Comparison of ENCODE assay signal across 30 cellular contexts in the genomic region with DNA sequence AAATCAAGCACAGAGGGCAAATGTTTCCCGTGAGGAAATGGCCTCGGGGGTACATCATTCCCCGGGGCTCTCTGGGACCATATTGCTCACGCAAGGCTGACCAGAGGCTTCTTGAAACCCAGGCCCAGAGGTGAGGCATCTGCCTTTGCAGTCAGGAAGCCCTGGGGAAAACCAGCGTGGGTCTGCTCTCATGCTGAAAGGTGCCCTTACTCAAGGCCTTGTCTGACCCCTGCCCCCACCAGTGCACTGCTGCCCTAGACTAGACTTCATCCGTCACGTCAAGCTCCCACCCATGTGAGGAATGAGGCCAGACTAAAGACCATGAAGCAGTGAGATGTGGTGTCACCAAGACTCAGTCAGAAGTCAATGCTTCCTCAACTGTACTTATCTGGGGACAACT.
"Had no signal": no experiment of that assay in that cellular context is flagged by ENCODE, and none has a peak within 500 bp of the region (broad histone marks: within the 10 kb centered on the region; RNA-seq: fewer than 3 reads in every experiment).

No MANE protein-coding gene starts in this region.

- H3K4me1 ChIP-seq: vagina had no signal

- DNase-seq: activated CD4-positive, alpha-beta memory T cell treated with anti-CD3 and anti-CD28 coated beads for 36 hours; activated CD4-positive, alpha-beta T cell treated with anti-CD3 and anti-CD28 coated beads for 48 hours; activated CD8-positive, alpha-beta memory T cell treated with anti-CD3 and anti-CD28 coated beads, Interleukin-2, amount 50 U/mL, for 4 hours; activated gamma-delta T cell treated with Interleukin-2 at 50 U/mL for 16 hours; activated naive CD4-positive, alpha-beta T cell treated with anti-CD3 and anti-CD28 coated beads, Interleukin-2, amount 50 U/mL, for 16 hours; activated T-cell treated with anti-CD3 and anti-CD28 coated beads, Interleukin-2, amount 50 U/mL, for 1 hour; amniotic stem cell; brain microvascular endothelial cell; glutamatergic neuron; kidney; left colon; mammary epithelial cell; midbrain; naive thymus-derived CD8-positive, alpha-beta T cell; nucleus accumbens; right cardiac atrium; stimulated activated CD4-positive, alpha-beta T cell treated with anti-CD3 and anti-CD28 coated beads, Interleukin-15, amount 100 ng/mL, for 24 hours; SW 1271; T-helper 9 cell had no signal

- H3K4me1 Mint-ChIP-seq: neural crest cell had no signal

- ATAC-seq: activated CD4-positive, CD25-positive, alpha-beta regulatory T cell treated with anti-CD3 and anti-CD28 coated beads, Interleukin-2, amount 50 U/mL, for 24 hours; left colon; naive thymus-derived CD8-positive, alpha-beta T cell; right cardiac atrium had no signal

- H3K36me3 Mint-ChIP-seq: activated CD4-positive, alpha-beta memory T cell treated with anti-CD3 and anti-CD28 coated beads for 36 hours; naive thymus-derived CD8-positive, alpha-beta T cell; type B pancreatic cell had no signal

- H3K27me3 Mint-ChIP-seq: activated CD4-positive, alpha-beta memory T cell treated with anti-CD3 and anti-CD28 coated beads for 36 hours; stimulated activated naive CD8-positive, alpha-beta T cell treated with anti-CD3 and anti-CD28 coated beads, Interleukin-15, Interleukin-2, amounts not matched to agents 100 ng/mL and 50 ng/mL, for 24 hours had no signal

- H3K27me3 ChIP-seq: hepatocyte, vagina had no signal

- H3K27ac ChIP-seq: brain microvascular endothelial cell, epithelial cell of prostate, hepatocyte, thoracic aorta, vagina, VCaP had no signal

- H3K27ac Mint-ChIP-seq: activated CD4-positive, alpha-beta memory T cell treated with anti-CD3 and anti-CD28 coated beads for 36 hours; activated T-helper 1 cell treated with anti-CD3 and anti-CD28 coated beads, Interleukin-12 subunit alpha, Interleukin-12 subunit beta, Interleukin-2, Interleukin-4 antibody, amounts not matched to agents 30 ng/mL and 10 ng/mL and 1 ng/mL, durations not matched to agents 14 hours and 24 hours and 36 hours; T-helper 1 cell treated with Interleukin-12 subunit alpha and Interleukin-12 subunit beta and Interleukin-4 antibody, amounts not matched to agents 30 μg/mL and 1 μg/mL, for 36 hours; type B pancreatic cell had no signal

- H3K9me3 ChIP-seq: thoracic aorta, vagina had no signal

- H3K9me3 Mint-ChIP-seq: activated CD4-positive, alpha-beta memory T cell treated with anti-CD3 and anti-CD28 coated beads for 36 hours; activated T-helper 1 cell treated with anti-CD3 and anti-CD28 coated beads, Interleukin-12 subunit alpha, Interleukin-12 subunit beta, Interleukin-2, Interleukin-4 antibody, amounts not matched to agents 30 ng/mL and 10 ng/mL and 1 ng/mL, durations not matched to agents 14 hours and 24 hours and 36 hours; naive thymus-derived CD8-positive, alpha-beta T cell; neural crest cell; stimulated activated naive CD8-positive, alpha-beta T cell treated with anti-CD3 and anti-CD28 coated beads, Interleukin-15, Interleukin-2, amounts not matched to agents 100 ng/mL and 50 ng/mL, for 24 hours; T-helper 1 cell treated with Interleukin-12 subunit alpha and Interleukin-12 subunit beta and Interleukin-4 antibody, amounts not matched to agents 30 μg/mL and 1 μg/mL, for 36 hours; type B pancreatic cell had no signal

- H3K36me3 ChIP-seq: brain microvascular endothelial cell, thoracic aorta, vagina had no signal

- H3K4me3 ChIP-seq: hepatocyte, thoracic aorta, vagina had no signal

- H3K4me3 Mint-ChIP-seq: activated CD4-positive, alpha-beta memory T cell treated with anti-CD3 and anti-CD28 coated beads for 36 hours; activated T-helper 1 cell treated with anti-CD3 and anti-CD28 coated beads, Interleukin-12 subunit alpha, Interleukin-12 subunit beta, Interleukin-2, Interleukin-4 antibody, amounts not matched to agents 30 ng/mL and 10 ng/mL and 1 ng/mL, durations not matched to agents 14 hours and 24 hours and 36 hours; naive thymus-derived CD8-positive, alpha-beta T cell; neural crest cell; stimulated activated naive CD8-positive, alpha-beta T cell treated with anti-CD3 and anti-CD28 coated beads, Interleukin-15, Interleukin-2, amounts not matched to agents 100 ng/mL and 50 ng/mL, for 24 hours; T-helper 1 cell treated with Interleukin-12 subunit alpha and Interleukin-12 subunit beta and Interleukin-4 antibody, amounts not matched to agents 30 μg/mL and 1 μg/mL, for 36 hours; type B pancreatic cell had no signal
